ENCODE assay signal across 9 cellular contexts in the genomic region with DNA sequence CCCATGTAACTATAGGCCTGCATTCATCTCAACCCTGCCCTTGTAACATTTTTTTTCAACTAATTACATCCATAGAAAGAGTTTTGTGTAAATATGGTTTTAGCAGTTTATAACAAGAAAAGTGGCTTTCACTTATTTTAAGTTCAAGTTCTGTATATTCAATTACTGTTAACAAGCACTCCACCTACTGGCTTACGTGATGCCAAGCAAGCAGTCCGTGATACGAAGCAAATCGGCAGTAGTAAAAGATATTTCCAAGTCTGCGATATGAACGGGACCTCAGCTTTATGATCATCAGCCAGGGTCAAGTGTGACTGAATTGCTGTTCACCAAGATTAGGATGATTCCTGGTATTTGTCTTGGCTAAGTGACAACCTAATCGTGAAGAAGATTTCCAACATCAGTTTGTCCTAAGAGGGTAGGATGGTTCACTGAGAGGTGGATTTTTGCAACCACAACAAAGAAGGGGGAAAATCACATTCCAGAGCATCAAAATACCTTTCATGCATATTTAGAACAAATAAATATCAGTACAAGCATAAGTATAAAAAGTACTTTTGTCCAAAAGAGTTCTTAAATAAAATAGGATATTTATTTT.
DNase-seq lines count a peak whose midpoint lies in the region; ATAC-seq lines count a peak whose summit lies in the region.
"Had no signal": no experiment of that assay in that cellular context is flagged by ENCODE, and none has a peak within 500 bp of the region (broad histone marks: within the 10 kb centered on the region; RNA-seq: fewer than 3 reads in every experiment).

No MANE protein-coding gene starts in this region.

- DNase-seq in NCI-H187 (lab: John Stamatoyannopoulos, UW) (peak; percentile 20 to 54), NCI-H187 treated with DMSO at 0.1 percent for 48 hours (lab: John Stamatoyannopoulos, UW) (no peak), NCI-H2227 (lab: John Stamatoyannopoulos, UW; ENCODE audit: unreplicated experiment) (peak; percentile 74), dermis blood vessel endothelial cell (peak; percentile 55), retina (peak; percentile 57), T1000 (lab: John Stamatoyannopoulos, UW) (no peak), left cardiac atrium (no peak)
- DNase-seq: CD4-positive, CD25-positive, alpha-beta regulatory T cell had no signal

- ATAC-seq in GM19455 (IDR thresholded peaks at IDR 0.05; ENCODE audit: unreplicated experiment) (no peak), left cardiac atrium (no peak)

- intact Hi-C loops in left cardiac atrium (cut with DNase I) = no loop called here

Comparison
In these comparisons a context has a peak if more than half of its experiments do, and no peak if none do; other contexts are left out.
1. DNase-seq: peak in NCI-H187 (2 of 2), NCI-H2227 (single experiment), dermis blood vessel endothelial cell (single experiment) and retina (single experiment); none in NCI-H187 treated with DMSO at 0.1 percent for 48 hours (single experiment), T1000 (single experiment) and left cardiac atrium (single experiment).